8 cellular contexts compared by ENCODE assay signal in genomic region chr17:64505320-64506200, GRCh38. TPM values are rescaled to one million over a fixed set of nuclear protein-coding genes. Genes with fewer than 3 reads are reported as not detected.
A peak's percentile ranks its signal among the peaks of the same experiment; 100 is the strongest.
DNase-seq lines count a peak whose midpoint lies in the region; ATAC-seq lines count a peak whose summit lies in the region.

No MANE protein-coding gene starts in this region.

- intact Hi-C loops in left colon (cut with DNase I, micrococcal nuclease), result no loop called here

- peak; percentile 24 for ATAC-seq in HG03045 (IDR thresholded peaks at IDR 0.05; ENCODE audit: unreplicated experiment)
- ATAC-seq in left colon, result peak; percentile 68
- no peak for ATAC-seq in HG03520 (IDR thresholded peaks at IDR 0.05; ENCODE audit: unreplicated experiment)

- peak overlapping the region; percentile 99 for H3K27ac ChIP-seq in cingulate gyrus (ENCODE audit: low read depth, low read length)

- peak; percentile 84 for DNase-seq in Daoy (ENCODE audit: low read depth)
- DNase-seq in NCI-H510A (lab: John Stamatoyannopoulos, UW), result peak; percentile 81
- peak; percentile 90 for DNase-seq in activated CD4-positive, alpha-beta T cell treated with anti-CD3 and anti-CD28 coated beads for 48 hours
- DNase-seq in left colon, result peak; percentile 92 to 94
- DNase-seq in stimulated activated CD4-positive, alpha-beta T cell treated with anti-CD3 and anti-CD28 coated beads, Interleukin-1b, Interleukin-23, amount 100 ng/mL, for 1 hour (ENCODE audit: low read depth in 2 of 2), result peak; percentile 64 to 70

RNA-seq across cellular contexts. Expression of gene DDX5, which starts 0.5 kb away (rescaled TPM):
- total RNA-seq in Daoy (2014; rRNA removed; shearing (Covaris generic)), result 274 and 287 TPM in 2 replicates
- total RNA-seq in left colon, result 100 to 1,000 TPM; 445 to 466 TPM

RNA-seq across cellular contexts. Expression of gene CEP95, which starts 1.2 kb away (rescaled TPM):
- 25.2 and 35.7 TPM in 2 replicates for total RNA-seq in Daoy (2014; rRNA removed; shearing (Covaris generic))
- total RNA-seq in left colon, result 10 to 100 TPM; 31.9 to 35.0 TPM

RNA-seq across cellular contexts. Expression of gene POLG2, which starts 8.7 kb away (rescaled TPM):
- total RNA-seq in Daoy (2014; rRNA removed; shearing (Covaris generic)), result 8.3 and 11.6 TPM in 2 replicates
- 10 to 100 TPM in 1 of 2 donors, 1 to 10 TPM in 1; 9.4 to 10.4 TPM for total RNA-seq in left colon

RNA-seq across cellular contexts. Expression of gene MILR1, which starts 56.6 kb away (rescaled TPM):
- total RNA-seq in Daoy (2014; rRNA removed; shearing (Covaris generic)), result 5.1 and 11.0 TPM in 2 replicates
- 1 to 10 TPM in 1 of 2 donors, under 1 TPM in 1; 0.82 to 3.3 TPM for total RNA-seq in left colon
